8 cellular contexts compared by ENCODE assay signal in the genomic region with DNA sequence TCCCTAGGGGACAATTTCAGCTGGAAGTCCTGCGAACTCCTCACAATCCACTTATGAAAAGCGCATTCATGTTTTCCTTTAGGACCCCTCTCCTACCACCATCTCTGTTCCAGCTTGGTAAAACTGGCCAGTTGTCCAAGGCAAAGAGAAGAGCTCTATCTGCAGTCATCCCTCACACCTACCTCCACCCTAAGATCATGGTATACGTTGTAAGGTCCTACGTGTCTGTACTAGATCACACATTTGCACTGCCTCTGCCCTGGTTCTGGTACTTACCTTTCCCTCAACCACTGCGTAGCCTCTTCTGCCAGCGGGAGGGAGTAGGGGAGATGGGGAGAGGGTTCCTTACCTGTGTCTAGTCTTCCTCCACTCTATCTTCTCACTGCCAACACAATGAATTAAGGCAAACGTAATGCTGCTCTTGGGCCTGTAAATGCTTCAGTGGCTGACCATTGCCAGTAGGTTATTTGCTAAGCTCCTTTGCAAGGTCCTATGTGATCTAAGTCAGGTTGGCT. TPM values are rescaled to one million over a fixed set of nuclear protein-coding genes. Genes with fewer than 3 reads are reported as not detected.
DNase-seq lines count a peak whose midpoint lies in the region; ATAC-seq and TF ChIP-seq lines count a peak whose summit lies in the region.

No MANE protein-coding gene starts in this region.

- H3K36me3 ChIP-seq in ACC112 (ENCODE audit: insufficient read depth, low read length) (peaks cover 6% of the 10 kb centered on the region; the same call in 1 of the 2 replicates), adrenal gland (replicated peaks in 1 of 2) (no peaks in the 10 kb centered on the region), testis (ENCODE audit: low read depth, missing control alignments) (no peaks in the 10 kb centered on the region)

- H3K4me1 ChIP-seq in ACC112 (ENCODE audit: control insufficient read depth, insufficient read depth, low read length, unreplicated experiment) (peaks cover 21% of the 10 kb centered on the region), adrenal gland (replicated peaks in 1 of 2) (peaks cover 7 to 16% of the 10 kb centered on the region in 2 donors), testis (peaks cover 13% of the 10 kb centered on the region)

- H3K9me3 ChIP-seq in adrenal gland (replicated peaks in 1 of 3) (no peaks in the 10 kb centered on the region), testis (no peaks in the 10 kb centered on the region)

- intact Hi-C loops in adrenal gland (cut with DNase I) (no loop called here), testis (cut with DNase I; ENCODE audit: low total_unique reads) (no loop called here)

- TF ChIP-seq POLR2A in adrenal gland (IDR thresholded peaks at IDR 0.05) (no peak), testis (IDR thresholded peaks at IDR 0.05) (no peak)

- H3K79me2 ChIP-seq in ACC112 (ENCODE audit: control insufficient read depth, insufficient read depth, low read length, unreplicated experiment) = peaks cover 22% of the 10 kb centered on the region

- DNase-seq in HPDE6-E6E7 (ENCODE audit: extremely low spot score) (peak; percentile 10), adrenal gland (no peak), iris pigment epithelial cell (ENCODE audit: low read depth) (peak; percentile 3), testis (no peak), epidermal melanocyte (ENCODE audit: insufficient read length, low spot score) (no peak)
- no peak for DNase-seq in activated CD4-positive, alpha-beta T cell treated with anti-CD3 and anti-CD28 coated beads, Interleukin-2, amount 50 U/mL, for 1 hour

- no peak for ATAC-seq in HG02678 (IDR thresholded peaks at IDR 0.05; ENCODE audit: unreplicated experiment)

- H2AFZ ChIP-seq in ACC112 (ENCODE audit: low read length, unreplicated experiment) = peak overlapping the region; percentile 94

- H3K27me3 ChIP-seq in ACC112 (ENCODE audit: insufficient read depth, low read length) = no peaks in the 10 kb centered on the region
- H3K27me3 ChIP-seq in adrenal gland = no peaks in the 10 kb centered on the region
- no peaks in the 10 kb centered on the region for H3K27me3 ChIP-seq in testis

- H3K27ac ChIP-seq in ACC112 (ENCODE audit: low read depth, low read length) = peak overlapping the region; percentile 84
- peak overlapping the region; percentile 90 to 97 (median 93) for H3K27ac ChIP-seq in adrenal gland
- H3K27ac ChIP-seq in testis = peak overlapping the region; percentile 92 to 95

- peak in 1 of 6 experiments; percentile 2 for TF ChIP-seq CTCF in adrenal gland (IDR thresholded peaks at IDR 0.05)
- no peak for TF ChIP-seq CTCF in testis (IDR thresholded peaks at IDR 0.05)

- H3K4me3 ChIP-seq in ACC112 (ENCODE audit: low read depth, low read length) (peak overlapping the region; percentile 98), adrenal gland (peak overlapping the region; percentile 69 to 94 (median 90)), testis (peak overlapping the region; percentile 86 to 99)

- 84 to 86% (median 85%) methylated on average over 7 of the region's 7 CpGs for WGBS in adrenal gland, 4 donors
- 59 to 63% methylated on average over 7 of the region's 7 CpGs for WGBS in testis, 2 donors

RNA-seq across cellular contexts. Expression of a gene that starts 0.7 kb away (rescaled TPM):
- total RNA-seq in adrenal gland (10 to 100 TPM; 23.8 to 48.5 (median 37.3) TPM), testis (10 to 100 TPM; 46.5 to 60.9 TPM)
- polyA plus RNA-seq in adrenal gland (10 to 100 TPM in 2 of 3 donors, 1 to 10 TPM in 1; 9.8 to 26.9 (median 10.6) TPM), testis (ENCODE audit: insufficient read depth, low read depth, low replicate concordance) (26.5 TPM)

RNA-seq across cellular contexts. Expression of a gene that starts 49.6 kb away (rescaled TPM):
- 10 to 100 TPM; 10.8 to 15.0 (median 13.3) TPM for total RNA-seq in adrenal gland
- polyA plus RNA-seq in adrenal gland = 10 to 100 TPM in 1 of 3 donors, 1 to 10 TPM in 2; 4.7 to 10.9 (median 5.1) TPM
- total RNA-seq in testis = 10 to 100 TPM in 1 of 2 donors, 1 to 10 TPM in 1; 9.8 to 12.1 TPM
- polyA plus RNA-seq in testis (ENCODE audit: insufficient read depth, low read depth, low replicate concordance) = 4.9 TPM

Comparison
In these comparisons a context has a peak if more than half of its experiments do, and no peak if none do; other contexts are left out.
1. DNase-seq: peak in HPDE6-E6E7 (single experiment) and iris pigment epithelial cell (single experiment); none in adrenal gland (0 of 7), testis (single experiment), activated CD4-positive, alpha-beta T cell treated with anti-CD3 and anti-CD28 coated beads, Interleukin-2, amount 50 U/mL, for 1 hour (single experiment) and epidermal melanocyte (single experiment).
2. Peak in every context shown above with its lines, with median percentiles within 50 percentile points of each other: H3K27ac ChIP-seq and H3K4me3 ChIP-seq.